ENCODE assay signal across 4 cellular contexts in the genomic region with DNA sequence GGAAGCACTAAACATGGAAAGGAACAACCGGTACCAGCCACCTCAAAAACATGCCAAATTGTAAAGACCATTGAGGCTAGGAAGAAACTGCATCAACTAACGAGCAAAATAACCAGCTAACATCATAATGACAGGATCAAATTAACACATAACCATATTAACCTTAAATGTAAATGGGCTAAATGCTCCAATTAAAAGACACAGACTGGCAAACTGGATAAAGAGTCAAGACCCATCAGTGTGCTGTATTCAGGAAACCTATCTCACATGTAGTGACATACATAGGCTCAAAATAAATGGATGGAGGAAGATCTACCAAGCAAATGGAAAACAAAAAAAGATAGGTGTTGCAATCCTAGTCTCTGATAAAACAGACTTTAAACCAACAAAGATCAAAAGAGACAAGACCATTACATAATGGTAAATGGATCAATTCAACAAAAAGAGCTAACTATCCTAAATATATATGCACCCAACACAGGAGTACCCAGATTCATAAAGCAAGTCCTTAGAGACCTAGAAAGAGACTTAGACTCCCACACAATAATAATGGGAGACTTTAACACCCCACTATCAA. TPM values are rescaled to one million over a fixed set of nuclear protein-coding genes. Genes with fewer than 3 reads are reported as not detected.
"Had no signal": no experiment of that assay in that cellular context is flagged by ENCODE, and none has a peak within 500 bp of the region (broad histone marks: within the 10 kb centered on the region; RNA-seq: fewer than 3 reads in every experiment).

No MANE protein-coding gene starts in this region.

RNA-seq across cellular contexts. Expression of gene TMC2, which starts 33.5 kb away (rescaled TPM):
- total RNA-seq: LHCN-M2, M059J, MCF 10A, NCI-H460 had no signal
